ENCODE assay signal across 1 cellular context in genomic region chr3:172080503-172080902, GRCh38.
TF ChIP-seq lines count a peak whose summit lies in the region.

No MANE protein-coding gene starts in this region.

TF ChIP-seq in HepG2, 621 proteins besides CTCF, POLR2A, EP300 and RAD21 (continued from another document and continues in another):
- TF ChIP-seq ZBTB40 (IDR thresholded peaks at IDR 0.05) (no peak), ZBTB40 (CRISPR knock-in tag; IDR thresholded peaks at IDR 0.05) (no peak; the same call in 1 of the 2 replicates), ZNF597 (CRISPR knock-in tag; IDR thresholded peaks at IDR 0.05) (no peak), ZBTB3 (CRISPR knock-in tag; IDR thresholded peaks at IDR 0.05; ENCODE audit: borderline replicate concordance, low read depth) (no peak), FIP1L1 (IDR thresholded peaks at IDR 0.05; ENCODE audit: borderline replicate concordance, insufficient read depth, low read depth, low read length) (no peak), ERF (CRISPR knock-in tag; IDR thresholded peaks at IDR 0.05) (no peak), ELF3 (CRISPR knock-in tag; IDR thresholded peaks at IDR 0.05) (no peak), SMAD3 (CRISPR knock-in tag; IDR thresholded peaks at IDR 0.05) (0 out of 2 replicates have a peak, but pooled peaks have one; percentile 17), ETV5 (CRISPR knock-in tag; IDR thresholded peaks at IDR 0.05; ENCODE audit: borderline replicate concordance) (no peak; the same call in 1 of the 2 replicates), TCF7L2 (IDR thresholded peaks at IDR 0.05; ENCODE audit: low read depth, low read length) (no peak), RERE (CRISPR knock-in tag; IDR thresholded peaks at IDR 0.05; ENCODE audit: low read depth) (no peak), PRMT3 (CRISPR knock-in tag; IDR thresholded peaks at IDR 0.05; ENCODE audit: borderline replicate concordance, low read depth) (no peak), NFIC (IDR thresholded peaks at IDR 0.05; ENCODE audit: low read length) (no peak; the same call in 1 of the 2 replicates), ZNF333 (CRISPR knock-in tag; IDR thresholded peaks at IDR 0.05; ENCODE audit: borderline replicate concordance) (no peak), SUZ12 (IDR thresholded peaks at IDR 0.05; ENCODE audit: low read depth, low read length) (no peak), HOXA5 (CRISPR knock-in tag; IDR thresholded peaks at IDR 0.05) (no peak), YEATS2 (CRISPR knock-in tag; IDR thresholded peaks at IDR 0.05; ENCODE audit: borderline replicate concordance) (no peak), KDM2A (CRISPR knock-in tag; IDR thresholded peaks at IDR 0.05; ENCODE audit: borderline replicate concordance, low read depth) (no peak), ZNF7 (CRISPR knock-in tag; IDR thresholded peaks at IDR 0.05) (no peak), SIN3B (IDR thresholded peaks at IDR 0.05; ENCODE audit: low read length) (no peak), ELF4 (CRISPR knock-in tag; IDR thresholded peaks at IDR 0.05; ENCODE audit: borderline replicate concordance) (peak; percentile 42; the same call in 1 of the 2 replicates), RXRA (CRISPR knock-in tag; IDR thresholded peaks at IDR 0.05) (no peak), ZSCAN20 (CRISPR knock-in tag; IDR thresholded peaks at IDR 0.05; ENCODE audit: borderline replicate concordance) (no peak), MBNL3 (CRISPR knock-in tag; conservative IDR thresholded peaks at IDR 0.05) (no peak), RFX3 (CRISPR knock-in tag; IDR thresholded peaks at IDR 0.05) (no peak), ZSCAN21 (CRISPR knock-in tag; IDR thresholded peaks at IDR 0.05; ENCODE audit: borderline replicate concordance) (no peak), ZNF879 (CRISPR knock-in tag; IDR thresholded peaks at IDR 0.05) (no peak), UBTF (CRISPR knock-in tag; IDR thresholded peaks at IDR 0.05) (no peak), RFXAP (CRISPR knock-in tag; IDR thresholded peaks at IDR 0.05; ENCODE audit: borderline replicate concordance) (no peak), CBX5 (CRISPR knock-in tag; IDR thresholded peaks at IDR 0.05; ENCODE audit: borderline replicate concordance) (no peak), SAFB2 (CRISPR knock-in tag; IDR thresholded peaks at IDR 0.05; ENCODE audit: borderline replicate concordance, low read depth) (no peak), ZNF567 (CRISPR knock-in tag; IDR thresholded peaks at IDR 0.05; ENCODE audit: borderline replicate concordance) (no peak), SP5 (CRISPR knock-in tag; IDR thresholded peaks at IDR 0.05; ENCODE audit: borderline replicate concordance, low read depth) (no peak), DRAP1 (CRISPR knock-in tag; IDR thresholded peaks at IDR 0.05) (no peak), ZMYM4 (CRISPR knock-in tag; IDR thresholded peaks at IDR 0.05) (peak; percentile 82), ZNF256 (CRISPR knock-in tag; conservative IDR thresholded peaks at IDR 0.05) (no peak), ZNF354B (CRISPR knock-in tag; IDR thresholded peaks at IDR 0.05) (no peak), ZNF335 (CRISPR knock-in tag; IDR thresholded peaks at IDR 0.05) (no peak), ZNF800 (CRISPR knock-in tag; IDR thresholded peaks at IDR 0.05) (no peak), ZSCAN5A (CRISPR knock-in tag; IDR thresholded peaks at IDR 0.05; ENCODE audit: borderline replicate concordance) (no peak; the same call in 1 of the 2 replicates), SOX5 (CRISPR knock-in tag; IDR thresholded peaks at IDR 0.05; ENCODE audit: borderline replicate concordance) (peak; percentile 41; the same call in 1 of the 2 replicates), ATM (IDR thresholded peaks at IDR 0.05; ENCODE audit: borderline replicate concordance) (no peak), HOXA3 (CRISPR knock-in tag; IDR thresholded peaks at IDR 0.05) (peak; percentile 58; the same call in 1 of the 2 replicates)
